1 cellular context compared by ENCODE assay signal in the genomic region with DNA sequence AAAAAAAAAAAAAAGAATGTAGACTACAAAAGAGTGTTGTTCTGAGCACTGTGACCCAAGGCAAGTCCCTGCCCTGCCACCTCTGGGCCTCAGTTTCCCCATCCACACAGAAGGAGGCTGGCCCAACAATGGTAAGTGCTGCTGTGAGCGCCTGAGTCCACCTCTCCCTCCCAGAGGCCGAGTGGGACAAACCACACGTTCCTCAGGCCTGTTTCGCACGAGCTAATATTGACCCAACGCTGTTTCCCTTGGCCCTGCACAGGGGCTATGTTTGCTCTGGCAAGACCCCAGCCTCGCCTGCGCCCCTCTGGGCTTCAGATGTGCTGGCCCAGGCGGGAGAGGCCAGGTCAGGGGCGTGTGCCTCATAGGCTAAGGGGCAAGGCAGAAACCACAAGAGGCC.
TF ChIP-seq lines count a peak whose summit lies in the region.

No MANE protein-coding gene starts in this region.

TF ChIP-seq in K562, 482 proteins besides CTCF, POLR2A, EP300 and RAD21 (continues in another document):
- TF ChIP-seq HDGF (IDR thresholded peaks at IDR 0.05) (no peak), ZNF449 (CRISPR knock-in tag; IDR thresholded peaks at IDR 0.05) (no peak), RBM15 (IDR thresholded peaks at IDR 0.05; ENCODE audit: insufficient read depth, low read length) (no peak), MAFG (tag; conservative IDR thresholded peaks at IDR 0.05) (no peak), POLR2AphosphoS2 (IDR thresholded peaks at IDR 0.05; ENCODE audit: low read length) (no peak), PYGO2 (tag; IDR thresholded peaks at IDR 0.05) (no peak), POU5F1 (IDR thresholded peaks at IDR 0.05; ENCODE audit: borderline replicate concordance, low read depth, low read length, partially characterized antibody) (no peak), NR3C1 (CRISPR knock-in tag; IDR thresholded peaks at IDR 0.05) (no peak), CREB5 (CRISPR knock-in tag; IDR thresholded peaks at IDR 0.05) (no peak), HNRNPK (IDR thresholded peaks at IDR 0.05; ENCODE audit: low read depth, low read length, poor library complexity, severe bottlenecking) (no peak), STAT5A (IDR thresholded peaks at IDR 0.05; ENCODE audit: borderline replicate concordance, low read length) (no peak), KLF6 (CRISPR knock-in tag; IDR thresholded peaks at IDR 0.05; ENCODE audit: borderline replicate concordance) (0 out of 2 replicates have a peak, but pooled peaks have one; percentile 12), ZNF655 (CRISPR knock-in tag; IDR thresholded peaks at IDR 0.05) (no peak), KDM1A (IDR thresholded peaks at IDR 0.05) (no peak), SMARCA5 (IDR thresholded peaks at IDR 0.05) (no peak), ZNF253 (CRISPR knock-in tag; conservative IDR thresholded peaks at IDR 0.05) (no peak), NUFIP1 (IDR thresholded peaks at IDR 0.05; ENCODE audit: partially characterized antibody) (no peak), ZNF589 (CRISPR knock-in tag; IDR thresholded peaks at IDR 0.05; ENCODE audit: low read depth) (no peak), ZNF444 (CRISPR knock-in tag; IDR thresholded peaks at IDR 0.05) (no peak), TGIF2 (CRISPR knock-in tag; IDR thresholded peaks at IDR 0.05) (no peak), ZNF512 (tag; IDR thresholded peaks at IDR 0.05) (no peak), NFXL1 (CRISPR knock-in tag; IDR thresholded peaks at IDR 0.05) (no peak), LEF1 (IDR thresholded peaks at IDR 0.05) (no peak), ATF1 (CRISPR knock-in tag; IDR thresholded peaks at IDR 0.05) (no peak), ATF1 (tag; IDR thresholded peaks at IDR 0.05) (no peak), ZNF280A (IDR thresholded peaks at IDR 0.05; ENCODE audit: low read depth, partially characterized antibody) (no peak), HIVEP1 (CRISPR knock-in tag; IDR thresholded peaks at IDR 0.05) (no peak), THAP12 (CRISPR knock-in tag; IDR thresholded peaks at IDR 0.05) (no peak), TEAD2 (tag; IDR thresholded peaks at IDR 0.05) (no peak), RFX1 (IDR thresholded peaks at IDR 0.05) (no peak), SP1 (CRISPR knock-in tag; IDR thresholded peaks at IDR 0.05) (no peak), ZNF699 (CRISPR knock-in tag; IDR thresholded peaks at IDR 0.05; ENCODE audit: insufficient replicate concordance) (no peak)
- TF ChIP-seq, protein P1, sequence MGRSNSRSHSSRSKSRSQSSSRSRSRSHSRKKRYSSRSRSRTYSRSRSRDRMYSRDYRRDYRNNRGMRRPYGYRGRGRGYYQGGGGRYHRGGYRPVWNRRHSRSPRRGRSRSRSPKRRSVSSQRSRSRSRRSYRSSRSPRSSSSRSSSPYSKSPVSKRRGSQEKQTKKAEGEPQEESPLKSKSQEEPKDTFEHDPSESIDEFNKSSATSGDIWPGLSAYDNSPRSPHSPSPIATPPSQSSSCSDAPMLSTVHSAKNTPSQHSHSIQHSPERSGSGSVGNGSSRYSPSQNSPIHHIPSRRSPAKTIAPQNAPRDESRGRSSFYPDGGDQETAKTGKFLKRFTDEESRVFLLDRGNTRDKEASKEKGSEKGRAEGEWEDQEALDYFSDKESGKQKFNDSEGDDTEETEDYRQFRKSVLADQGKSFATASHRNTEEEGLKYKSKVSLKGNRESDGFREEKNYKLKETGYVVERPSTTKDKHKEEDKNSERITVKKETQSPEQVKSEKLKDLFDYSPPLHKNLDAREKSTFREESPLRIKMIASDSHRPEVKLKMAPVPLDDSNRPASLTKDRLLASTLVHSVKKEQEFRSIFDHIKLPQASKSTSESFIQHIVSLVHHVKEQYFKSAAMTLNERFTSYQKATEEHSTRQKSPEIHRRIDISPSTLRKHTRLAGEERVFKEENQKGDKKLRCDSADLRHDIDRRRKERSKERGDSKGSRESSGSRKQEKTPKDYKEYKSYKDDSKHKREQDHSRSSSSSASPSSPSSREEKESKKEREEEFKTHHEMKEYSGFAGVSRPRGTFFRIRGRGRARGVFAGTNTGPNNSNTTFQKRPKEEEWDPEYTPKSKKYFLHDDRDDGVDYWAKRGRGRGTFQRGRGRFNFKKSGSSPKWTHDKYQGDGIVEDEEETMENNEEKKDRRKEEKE (IDR thresholded peaks at IDR 0.05; ENCODE audit: borderline replicate concordance in 1 of 2, control insufficient read depth in 1 of 2, low read depth in 2 of 2, low read length in 1 of 2): no peak
- TF ChIP-seq, protein P2, sequence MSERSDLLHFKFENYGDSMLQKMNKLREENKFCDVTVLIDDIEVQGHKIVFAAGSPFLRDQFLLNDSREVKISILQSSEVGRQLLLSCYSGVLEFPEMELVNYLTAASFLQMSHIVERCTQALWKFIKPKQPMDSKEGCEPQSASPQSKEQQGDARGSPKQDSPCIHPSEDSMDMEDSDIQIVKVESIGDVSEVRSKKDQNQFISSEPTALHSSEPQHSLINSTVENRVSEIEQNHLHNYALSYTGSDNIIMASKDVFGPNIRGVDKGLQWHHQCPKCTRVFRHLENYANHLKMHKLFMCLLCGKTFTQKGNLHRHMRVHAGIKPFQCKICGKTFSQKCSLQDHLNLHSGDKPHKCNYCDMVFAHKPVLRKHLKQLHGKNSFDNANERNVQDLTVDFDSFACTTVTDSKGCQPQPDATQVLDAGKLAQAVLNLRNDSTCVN (CRISPR knock-in tag; IDR thresholded peaks at IDR 0.05): 0 out of 2 replicates have a peak, but pooled peaks have one; percentile 31
- TF ChIP-seq, protein P3, sequence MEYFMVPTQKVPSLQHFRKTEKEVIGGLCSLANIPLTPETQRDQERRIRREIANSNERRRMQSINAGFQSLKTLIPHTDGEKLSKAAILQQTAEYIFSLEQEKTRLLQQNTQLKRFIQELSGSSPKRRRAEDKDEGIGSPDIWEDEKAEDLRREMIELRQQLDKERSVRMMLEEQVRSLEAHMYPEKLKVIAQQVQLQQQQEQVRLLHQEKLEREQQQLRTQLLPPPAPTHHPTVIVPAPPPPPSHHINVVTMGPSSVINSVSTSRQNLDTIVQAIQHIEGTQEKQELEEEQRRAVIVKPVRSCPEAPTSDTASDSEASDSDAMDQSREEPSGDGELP (CRISPR knock-in tag; IDR thresholded peaks at IDR 0.05; ENCODE audit: borderline replicate concordance): no peak
- TF ChIP-seq, protein P4, sequence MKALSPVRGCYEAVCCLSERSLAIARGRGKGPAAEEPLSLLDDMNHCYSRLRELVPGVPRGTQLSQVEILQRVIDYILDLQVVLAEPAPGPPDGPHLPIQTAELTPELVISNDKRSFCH (CRISPR knock-in tag; IDR thresholded peaks at IDR 0.05): no peak
- TF ChIP-seq, protein P4 (tag; IDR thresholded peaks at IDR 0.05): 0 out of 2 replicates have a peak, but pooled peaks have one; percentile 40
- TF ChIP-seq, protein P5, sequence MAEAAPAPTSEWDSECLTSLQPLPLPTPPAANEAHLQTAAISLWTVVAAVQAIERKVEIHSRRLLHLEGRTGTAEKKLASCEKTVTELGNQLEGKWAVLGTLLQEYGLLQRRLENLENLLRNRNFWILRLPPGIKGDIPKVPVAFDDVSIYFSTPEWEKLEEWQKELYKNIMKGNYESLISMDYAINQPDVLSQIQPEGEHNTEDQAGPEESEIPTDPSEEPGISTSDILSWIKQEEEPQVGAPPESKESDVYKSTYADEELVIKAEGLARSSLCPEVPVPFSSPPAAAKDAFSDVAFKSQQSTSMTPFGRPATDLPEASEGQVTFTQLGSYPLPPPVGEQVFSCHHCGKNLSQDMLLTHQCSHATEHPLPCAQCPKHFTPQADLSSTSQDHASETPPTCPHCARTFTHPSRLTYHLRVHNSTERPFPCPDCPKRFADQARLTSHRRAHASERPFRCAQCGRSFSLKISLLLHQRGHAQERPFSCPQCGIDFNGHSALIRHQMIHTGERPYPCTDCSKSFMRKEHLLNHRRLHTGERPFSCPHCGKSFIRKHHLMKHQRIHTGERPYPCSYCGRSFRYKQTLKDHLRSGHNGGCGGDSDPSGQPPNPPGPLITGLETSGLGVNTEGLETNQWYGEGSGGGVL (CRISPR knock-in tag; IDR thresholded peaks at IDR 0.05): no peak
- TF ChIP-seq, protein P6, sequence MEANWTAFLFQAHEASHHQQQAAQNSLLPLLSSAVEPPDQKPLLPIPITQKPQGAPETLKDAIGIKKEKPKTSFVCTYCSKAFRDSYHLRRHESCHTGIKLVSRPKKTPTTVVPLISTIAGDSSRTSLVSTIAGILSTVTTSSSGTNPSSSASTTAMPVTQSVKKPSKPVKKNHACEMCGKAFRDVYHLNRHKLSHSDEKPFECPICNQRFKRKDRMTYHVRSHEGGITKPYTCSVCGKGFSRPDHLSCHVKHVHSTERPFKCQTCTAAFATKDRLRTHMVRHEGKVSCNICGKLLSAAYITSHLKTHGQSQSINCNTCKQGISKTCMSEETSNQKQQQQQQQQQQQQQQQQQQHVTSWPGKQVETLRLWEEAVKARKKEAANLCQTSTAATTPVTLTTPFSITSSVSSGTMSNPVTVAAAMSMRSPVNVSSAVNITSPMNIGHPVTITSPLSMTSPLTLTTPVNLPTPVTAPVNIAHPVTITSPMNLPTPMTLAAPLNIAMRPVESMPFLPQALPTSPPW (CRISPR knock-in tag; IDR thresholded peaks at IDR 0.05): no peak
